Comparison of ENCODE assay signal across 3 cellular contexts in genomic region chr3:115488410-115488809, GRCh38.
TF ChIP-seq lines count a peak whose summit lies in the region.

No MANE protein-coding gene starts in this region.

TF ChIP-seq in A549, 52 proteins besides CTCF, POLR2A, EP300 and RAD21:
- no peak for TF ChIP-seq ZC3H11A (IDR thresholded peaks at IDR 0.05)
- TF ChIP-seq MAFK (IDR thresholded peaks at IDR 0.05; ENCODE audit: partially characterized antibody) = peak; percentile 91
- TF ChIP-seq HES2 (IDR thresholded peaks at IDR 0.05) = no peak

TF ChIP-seq in IMR-90, 13 proteins besides CTCF, POLR2A, EP300 and RAD21:
- TF ChIP-seq MAZ (IDR thresholded peaks at IDR 0.05; ENCODE audit: borderline replicate concordance, low read depth, low read length) (no peak), NFE2L2 (IDR thresholded peaks at IDR 0.05; ENCODE audit: low read depth, low read length) (no peak), RFX5 (IDR thresholded peaks at IDR 0.05; ENCODE audit: low read depth, low read length) (no peak), MAFK (IDR thresholded peaks at IDR 0.05; ENCODE audit: low read depth, low read length) (peak; percentile 97)

TF ChIP-seq in K562, 482 proteins besides CTCF, POLR2A, EP300 and RAD21:
- peak; percentile 86 for TF ChIP-seq MAFF (IDR thresholded peaks at IDR 0.05; ENCODE audit: low read length)
- peak; percentile 89 for TF ChIP-seq MAFK (IDR thresholded peaks at IDR 0.05; ENCODE audit: low read length)
- TF ChIP-seq C11orf30 (IDR thresholded peaks at IDR 0.05; ENCODE audit: low read depth) = peak; percentile 46; the same call in 1 of the 2 replicates
- peak; percentile 46; the same call in 1 of the 2 replicates for TF ChIP-seq MAFG (tag; conservative IDR thresholded peaks at IDR 0.05)
- no peak for TF ChIP-seq AFF1 (IDR thresholded peaks at IDR 0.05; ENCODE audit: low read depth in 1 of 2, partially characterized antibody in 2 of 2)
- peak; percentile 70 for TF ChIP-seq ZNF316 (IDR thresholded peaks at IDR 0.05)
- TF ChIP-seq HNRNPH1 (optimal IDR thresholded peaks at IDR 0.05; ENCODE audit: low read depth, low read length) = no peak
